7 cellular contexts compared by ENCODE assay signal in the genomic region with DNA sequence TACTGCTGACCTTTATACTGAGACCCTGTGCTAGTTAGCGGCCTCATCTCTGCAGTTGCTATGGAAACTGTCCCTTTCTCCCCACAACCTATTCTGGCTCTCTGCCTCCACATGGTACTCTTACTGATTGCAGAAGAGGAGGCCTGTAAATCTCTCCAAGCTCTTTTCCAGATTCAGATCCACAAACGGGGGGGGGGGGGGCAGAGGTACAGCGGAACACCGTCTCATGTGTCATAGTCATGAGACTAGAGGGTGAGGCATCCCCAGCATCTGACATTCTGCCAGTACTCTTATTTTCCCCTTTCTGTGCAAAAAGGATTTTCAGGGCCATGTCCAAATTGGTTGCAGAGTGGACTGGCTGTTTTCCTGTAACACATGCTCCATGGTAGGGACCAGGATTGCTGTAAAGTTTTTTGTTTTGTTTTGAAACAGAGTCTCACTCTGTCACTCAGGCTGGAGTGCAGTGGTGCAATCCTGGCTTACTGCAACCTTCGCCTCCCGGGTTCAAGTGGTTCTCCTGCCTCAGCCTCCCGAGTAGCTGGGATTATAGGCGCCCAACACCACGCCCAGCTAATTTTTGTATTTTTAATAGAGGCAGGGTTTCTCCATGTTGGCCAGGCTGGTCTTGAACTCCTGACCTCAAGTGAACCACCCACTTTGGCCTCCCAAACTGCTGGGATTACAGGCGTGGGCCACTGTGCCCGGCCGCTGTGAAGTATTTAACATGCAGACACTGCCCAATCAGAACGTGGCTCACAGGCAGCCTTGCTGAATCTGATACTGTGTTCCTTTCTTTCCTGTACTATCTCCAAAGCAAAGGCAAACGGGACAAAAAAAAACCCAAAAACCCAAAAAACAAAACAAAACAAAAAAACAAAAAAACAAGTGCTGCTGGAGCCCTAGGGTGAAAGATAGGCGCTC. TPM values are rescaled to one million over a fixed set of nuclear protein-coding genes. Genes with fewer than 3 reads are reported as not detected.
DNase-seq lines count a peak whose midpoint lies in the region; ATAC-seq and TF ChIP-seq lines count a peak whose summit lies in the region.

No MANE protein-coding gene starts in this region.

- H2BK5ac ChIP-seq in H9 (ENCODE audit: insufficient read length, low read length): no peak overlapping the region

- H3K23ac ChIP-seq in H9 (ENCODE audit: insufficient read length, low read depth, low read length): no peak overlapping the region

- no peak overlapping the region for H4K91ac ChIP-seq in H9 (ENCODE audit: insufficient read length, low read depth, low read length)

- H2BK12ac ChIP-seq in H9 (ENCODE audit: insufficient read length, low read depth, low read length): no peak overlapping the region

- H4K5ac ChIP-seq in H9 (ENCODE audit: insufficient read length, low read depth, low read length): no peak overlapping the region

- H3K36me3 ChIP-seq in Panc1 (ENCODE audit: control insufficient read depth, insufficient read depth, low read length): no peaks in the 10 kb centered on the region

- H3K79me2 ChIP-seq in H9 (ENCODE audit: insufficient read depth, low read length): no peaks in the 10 kb centered on the region

- no peak overlapping the region for H3K4ac ChIP-seq in H9 (ENCODE audit: low read depth, low read length)

- DNase-seq in H9 (no peak), Panc1 (ENCODE audit: low read depth, low spot score) (no peak), erythroblast (lab: John Stamatoyannopoulos, UW) (peak; percentile 58 to 63), retinal pigment epithelial cell (ENCODE audit: low read depth) (no peak), AG08395 (ENCODE audit: low spot score) (no peak), GF-D8 (lab: John Stamatoyannopoulos, UW) (no peak)

- H3K4me1 Mint-ChIP-seq in H9: peaks cover 14 to 37% of the 10 kb centered on the region in 2 experiments

- no peak overlapping the region for H2BK15ac ChIP-seq in H9 (ENCODE audit: low read depth, low read length)

- no peak for TF ChIP-seq CTCF in H9 (conservative IDR thresholded peaks at IDR 0.05)
- no peak for TF ChIP-seq CTCF in Panc1 (IDR thresholded peaks at IDR 0.05)
- no peak for TF ChIP-seq CTCF in retinal pigment epithelial cell (conservative IDR thresholded peaks at IDR 0.05; ENCODE audit: low read depth, low read length)

- no TSS peak for BruUV-seq in Panc1 (replicated peaks; lab: Mats Ljungman, UMichigan)

- CTCF ChIA-PET in Panc1 (lab: Charles Lee): interaction anchor here (0.9 kb wide), 1 partner anchor 619 kb away, joined by 7 read pairs; no protein-coding TSS in a partner anchor

- no peak overlapping the region for H3K18ac ChIP-seq in H9 (ENCODE audit: insufficient read length, low read depth, low read length)

- H3K4me1 ChIP-seq in H9 (ENCODE audit: insufficient read depth, low read length): no peaks in the 10 kb centered on the region
- peaks cover 7% of the 10 kb centered on the region; the same call in 1 of the 2 replicates for H3K4me1 ChIP-seq in Panc1 (ENCODE audit: control insufficient read depth, insufficient read depth, low read length)

- H3K27me3 ChIP-seq in H9 (ENCODE audit: insufficient read depth, low read length) (peaks cover 12% of the 10 kb centered on the region; the same call in 1 of the 2 replicates), Panc1 (ENCODE audit: control insufficient read depth, insufficient read depth, low read length) (no peaks in the 10 kb centered on the region; the same call in 1 of the 2 replicates)

- peaks cover 13% of the 10 kb centered on the region for H3K23me2 ChIP-seq in H9 (ENCODE audit: insufficient read length, low read depth, low read length, poor library complexity, severe bottlenecking)

- POLR2A ChIA-PET in Panc1 (lab: Charles Lee): interaction anchor here (0.5 to 2.2 kb wide), 6 partner anchors 8 to 223 kb away, joined by 4 to 18 read pairs (median 6); a partner anchor contains a TSS

- peak overlapping the region in 1 of 3 experiments; percentile 81; a peak in 3 of 7 replicates for H3K27ac Mint-ChIP-seq in H9

- no peak overlapping the region for H3T11ph ChIP-seq in H9 (ENCODE audit: low read length)

- no CpG with 5 or more reads among the region's 15 CpGs for WGBS in H9 (ENCODE audit: extremely low coverage, insufficient read length, low lambda C conversion rate)

- no peaks in the 10 kb centered on the region for H3K79me1 ChIP-seq in H9 (ENCODE audit: insufficient read depth, low read depth, low read length, poor library complexity, severe bottlenecking)

- no peak overlapping the region for H3K9ac ChIP-seq in H9 (ENCODE audit: extremely low read depth, insufficient read length, low read length)

- H4K20me1 ChIP-seq in H9 (ENCODE audit: control insufficient read depth, insufficient read depth, insufficient read length): no peaks in the 10 kb centered on the region

- in situ Hi-C loops in Panc1 (cut with HindIII; ENCODE audit: low pct_unique_long_range_greater_than_20kb, low sequenced_read_pairs): no loop called here

- H3K4me3 Mint-ChIP-seq in H9: peak overlapping the region; percentile 75 to 93

- H3K4me2 ChIP-seq in H9 (ENCODE audit: insufficient read depth, insufficient read length, low read length): peak overlapping the region; percentile 50

- H3K27me3 Mint-ChIP-seq in H9 (ENCODE audit: low read depth): peaks cover 32% of the 10 kb centered on the region

- no peak overlapping the region for H2AFZ ChIP-seq in H9 (ENCODE audit: low read length)

- H3K36me3 Mint-ChIP-seq in H9 (ENCODE audit: insufficient read depth in 1 of 3, low read depth in 3 of 3): no peaks in the 10 kb centered on the region

- no peak overlapping the region for H2AK5ac ChIP-seq in H9 (ENCODE audit: insufficient read length, low read length)

- peak overlapping the region; percentile 79 to 85 for H3K4me3 ChIP-seq in Panc1 (ENCODE audit: low read depth in 2 of 2, low read length in 2 of 2)
- H3K4me3 ChIP-seq in retinal pigment epithelial cell (ENCODE audit: low read length): peak overlapping the region; percentile 64

- H3K56ac ChIP-seq in H9 (ENCODE audit: insufficient read length, low read depth, low read length): no peak overlapping the region

- intact Hi-C loops in Panc1 (cut with micrococcal nuclease; ENCODE audit: unreplicated experiment): no loop called here

- TF ChIP-seq POLR2A in erythroblast (IDR thresholded peaks at IDR 0.05; ENCODE audit: low read length): no peak

- H3K14ac ChIP-seq in H9 (ENCODE audit: insufficient read depth, low read length): no peak overlapping the region

- H2BK120ac ChIP-seq in H9 (ENCODE audit: low read depth, low read length, poor library complexity, severe bottlenecking): no peak overlapping the region

- no peaks in the 10 kb centered on the region for H3K9me3 ChIP-seq in H9 (ENCODE audit: control insufficient read depth, low read depth, low read length)
- no peaks in the 10 kb centered on the region for H3K9me3 ChIP-seq in Panc1 (ENCODE audit: control insufficient read depth, insufficient read depth, low read depth, low read length)

- H3K9me3 Mint-ChIP-seq in H9: no peaks in the 10 kb centered on the region

- no peak overlapping the region for H3K27ac ChIP-seq in H9 (ENCODE audit: insufficient read length, low read depth, low read length)
- no peak overlapping the region; the same call in 1 of the 2 replicates for H3K27ac ChIP-seq in Panc1 (ENCODE audit: low read length)

- ATAC-seq in Panc1 (no peak), HG02610 (IDR thresholded peaks at IDR 0.05; ENCODE audit: unreplicated experiment) (no peak)

- H4K8ac ChIP-seq in H9 (replicated peaks; ENCODE audit: insufficient read length, low read depth, low read length): no peak overlapping the region

- H2BK20ac ChIP-seq in H9 (ENCODE audit: low read depth, low read length, poor library complexity, severe bottlenecking): no peak overlapping the region

RNA-seq across cellular contexts. Expression of a gene that starts 8.1 kb away (rescaled TPM):
- total RNA-seq in H9 (2021) (2.5 TPM in 2 replicates), Panc1 (2021; ENCODE audit: unreplicated experiment) (1.6 TPM)
- polyA plus RNA-seq in Panc1 (2012; ENCODE audit: insufficient read length): 0.92 TPM

RNA-seq across cellular contexts. Expression of a gene that starts 16.3 kb away (rescaled TPM):
- total RNA-seq in H9 (2021): 74.5 and 81.5 TPM in 2 replicates
- total RNA-seq in Panc1 (2021; ENCODE audit: unreplicated experiment): 80.3 TPM
- 65.9 TPM for polyA plus RNA-seq in Panc1 (2012; ENCODE audit: insufficient read length)

Comparison
In these comparisons a context has a peak if more than half of its experiments do, and no peak if none do; other contexts are left out.
1. DNase-seq: peak in erythroblast (2 of 2); none in H9 (single experiment), Panc1 (single experiment), retinal pigment epithelial cell (single experiment), AG08395 (single experiment) and GF-D8 (single experiment).